Comparison of ENCODE assay signal across 8 cellular contexts in the genomic region with DNA sequence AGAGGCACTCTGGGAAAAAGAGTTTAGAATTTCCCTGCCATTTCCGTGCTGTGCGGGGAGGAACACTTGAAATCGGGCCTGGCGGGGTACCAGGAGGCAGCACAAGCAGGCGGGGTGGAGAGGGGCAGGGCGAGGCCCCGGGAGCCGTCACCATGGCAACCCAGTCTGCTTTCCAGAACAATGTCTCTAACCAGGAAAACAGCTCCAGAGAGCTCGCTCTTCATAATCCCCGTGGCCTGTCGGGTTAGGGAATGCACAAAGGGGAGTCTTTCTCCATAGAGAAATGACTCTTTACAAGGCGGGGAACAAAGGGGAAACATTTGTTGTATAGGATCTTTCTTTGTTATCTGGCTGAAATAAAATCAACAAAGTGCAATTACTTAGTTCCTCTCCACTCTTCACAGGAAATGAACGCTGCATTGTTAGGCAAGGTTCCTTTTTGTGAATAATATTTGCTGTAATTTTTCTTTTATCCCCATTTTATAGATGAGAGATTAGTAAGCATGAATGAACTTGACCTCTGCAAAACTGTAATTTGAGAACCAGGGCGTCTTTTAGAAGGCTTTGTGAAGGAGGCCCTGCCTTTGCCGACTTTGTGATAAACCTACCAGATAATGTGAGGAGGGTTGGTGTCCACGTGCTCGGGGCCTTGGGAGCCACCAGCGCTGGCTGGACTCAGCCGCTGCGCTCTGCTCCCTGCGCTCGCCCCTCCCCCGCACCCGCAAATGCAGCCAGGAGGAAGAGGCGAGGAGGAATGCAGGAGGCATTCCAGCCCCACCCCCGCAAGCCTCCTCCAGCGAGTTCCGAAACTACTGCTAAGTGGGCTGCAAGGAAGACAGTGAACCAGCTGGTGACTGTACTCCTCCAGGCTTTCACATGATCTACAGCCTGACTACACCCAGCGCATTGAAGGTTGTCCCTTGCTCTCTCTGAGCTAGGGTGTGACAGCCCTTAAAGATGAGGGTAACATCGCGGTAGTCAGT.
DNase-seq lines count a peak whose midpoint lies in the region; ATAC-seq, FAIRE-seq and TF ChIP-seq lines count a peak whose summit lies in the region.

No MANE protein-coding gene starts in this region.

- no peaks in the 10 kb centered on the region for H3K27me3 Mint-ChIP-seq in nephron (ENCODE audit: low read depth)

- H3K9me3 Mint-ChIP-seq in nephron = peaks cover 65% of the 10 kb centered on the region

- H3K27me3 ChIP-seq in ACC112 (ENCODE audit: insufficient read depth, low read length) = no peaks in the 10 kb centered on the region

- FAIRE-seq in frontal cortex (lab: Jason Lieb, UNC) = no peak

- peak overlapping the region; percentile 97 for H3K27ac ChIP-seq in ACC112 (ENCODE audit: low read depth, low read length)

- peaks cover 39% of the 10 kb centered on the region for H3K36me3 Mint-ChIP-seq in nephron (ENCODE audit: low read depth)

- no peak for TF ChIP-seq CTCF in nephron (IDR thresholded peaks at IDR 0.05; ENCODE audit: unreplicated experiment in 3 of 3)

- peak overlapping the region; percentile 5 to 61 (median 15) for H3K4me3 Mint-ChIP-seq in nephron

- no peaks in the 10 kb centered on the region for H3K36me3 ChIP-seq in ACC112 (ENCODE audit: insufficient read depth, low read length)

- H3K4me1 ChIP-seq in ACC112 (ENCODE audit: control insufficient read depth, insufficient read depth, low read length, unreplicated experiment) = peaks cover 42% of the 10 kb centered on the region

- peaks cover 65% of the 10 kb centered on the region for H3K4me1 Mint-ChIP-seq in nephron

- peak overlapping the region; percentile 97 to 98 (median 98) for H3K27ac Mint-ChIP-seq in nephron

- DNase-seq in HT1080 (ENCODE audit: low read depth) (peak; percentile 42), T1000 (lab: John Stamatoyannopoulos, UW) (peak; percentile 81), frontal cortex (ENCODE audit: low spot score in 2 of 2) (peak; percentile 42 to 54)

- peak overlapping the region; percentile 51 for H3K4me3 ChIP-seq in ACC112 (ENCODE audit: low read depth, low read length)

- ATAC-seq in GM18505 (IDR thresholded peaks at IDR 0.05; ENCODE audit: unreplicated experiment) (no peak), HG02610 (IDR thresholded peaks at IDR 0.05; ENCODE audit: unreplicated experiment) (no peak), HG02981 (IDR thresholded peaks at IDR 0.05; ENCODE audit: unreplicated experiment) (no peak)

- H2AFZ ChIP-seq in ACC112 (ENCODE audit: low read length, unreplicated experiment) = peak overlapping the region; percentile 79

- TF ChIP-seq POLR2A in GM18505 (IDR thresholded peaks at IDR 0.05; ENCODE audit: borderline replicate concordance, extremely low read depth, insufficient read depth, insufficient read length) = no peak

- H3K79me2 ChIP-seq in ACC112 (ENCODE audit: control insufficient read depth, insufficient read depth, low read length, unreplicated experiment) = no peaks in the 10 kb centered on the region
